2 cellular contexts compared by ENCODE assay signal in the genomic region with DNA sequence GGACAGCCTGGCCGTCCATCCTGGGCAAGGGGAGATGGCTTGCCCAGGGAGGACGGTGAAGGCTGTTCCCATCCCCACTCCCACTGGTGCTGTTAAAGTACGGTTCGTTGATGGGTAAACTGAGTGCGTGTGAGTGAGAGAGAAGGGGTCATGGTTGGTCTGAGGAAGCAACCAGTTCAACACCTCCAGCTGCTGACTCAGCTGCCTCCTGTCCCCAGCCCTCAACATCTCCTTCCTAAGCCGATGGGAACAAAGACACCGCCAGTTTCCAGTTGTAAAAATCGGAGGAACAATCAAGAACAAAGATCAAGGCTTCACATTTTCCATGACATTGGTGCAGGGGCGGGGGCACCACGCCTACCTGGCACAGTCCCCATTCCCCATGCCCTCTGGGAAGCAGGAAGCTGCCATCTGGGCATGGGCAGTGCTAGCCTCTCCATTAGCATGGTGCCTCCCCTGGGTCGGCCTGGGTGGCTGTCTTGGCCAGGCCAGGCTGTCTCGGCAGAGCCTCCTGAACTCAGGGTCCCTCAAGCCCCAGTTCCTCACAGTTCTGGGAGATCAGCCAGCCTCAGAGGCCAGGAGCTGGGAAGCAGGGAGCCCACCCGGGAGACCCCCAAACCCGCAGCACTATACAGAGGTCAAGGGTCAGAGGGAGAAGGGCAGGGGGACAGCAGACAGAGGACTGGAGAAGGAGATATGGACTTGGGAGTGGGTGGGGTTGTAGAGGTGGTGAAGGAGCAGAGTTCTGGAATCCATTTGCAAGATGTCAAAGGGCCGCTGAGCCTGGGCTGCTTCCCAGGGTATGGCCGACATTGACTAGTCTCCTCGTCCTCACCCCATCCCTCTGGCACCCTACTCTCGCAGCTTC.
TF ChIP-seq lines count a peak whose summit lies in the region.

No MANE protein-coding gene starts in this region.

TF ChIP-seq in HepG2, 621 proteins besides CTCF, POLR2A, EP300 and RAD21 (continued from another document and continues in another):
- TF ChIP-seq, protein P1, sequence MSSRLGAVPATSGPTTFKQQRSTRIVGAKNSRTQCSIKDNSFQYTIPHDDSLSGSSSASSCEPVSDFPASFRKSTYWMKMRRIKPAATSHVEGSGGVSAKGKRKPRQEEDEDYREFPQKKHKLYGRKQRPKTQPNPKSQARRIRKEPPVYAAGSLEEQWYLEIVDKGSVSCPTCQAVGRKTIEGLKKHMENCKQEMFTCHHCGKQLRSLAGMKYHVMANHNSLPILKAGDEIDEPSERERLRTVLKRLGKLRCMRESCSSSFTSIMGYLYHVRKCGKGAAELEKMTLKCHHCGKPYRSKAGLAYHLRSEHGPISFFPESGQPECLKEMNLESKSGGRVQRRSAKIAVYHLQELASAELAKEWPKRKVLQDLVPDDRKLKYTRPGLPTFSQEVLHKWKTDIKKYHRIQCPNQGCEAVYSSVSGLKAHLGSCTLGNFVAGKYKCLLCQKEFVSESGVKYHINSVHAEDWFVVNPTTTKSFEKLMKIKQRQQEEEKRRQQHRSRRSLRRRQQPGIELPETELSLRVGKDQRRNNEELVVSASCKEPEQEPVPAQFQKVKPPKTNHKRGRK (CRISPR knock-in tag; IDR thresholded peaks at IDR 0.05), result no peak
- no peak for TF ChIP-seq RARG (CRISPR knock-in tag; IDR thresholded peaks at IDR 0.05; ENCODE audit: low read depth)
- no peak for TF ChIP-seq ZNF280D (CRISPR knock-in tag; IDR thresholded peaks at IDR 0.05)
- no peak for TF ChIP-seq ZNF326 (CRISPR knock-in tag; IDR thresholded peaks at IDR 0.05; ENCODE audit: borderline replicate concordance)
- TF ChIP-seq ZNF331 (CRISPR knock-in tag; IDR thresholded peaks at IDR 0.05), result no peak
- no peak for TF ChIP-seq SMAD3 (CRISPR knock-in tag; IDR thresholded peaks at IDR 0.05)
- TF ChIP-seq ZNF761 (CRISPR knock-in tag; conservative IDR thresholded peaks at IDR 0.05), result no peak
- TF ChIP-seq KLF6 (CRISPR knock-in tag; IDR thresholded peaks at IDR 0.05), result no peak
- TF ChIP-seq MAFF (IDR thresholded peaks at IDR 0.05; ENCODE audit: low read depth, low read length), result peak; percentile 43; the same call in 1 of the 2 replicates
- no peak for TF ChIP-seq ARNTL (CRISPR knock-in tag; IDR thresholded peaks at IDR 0.05)
- TF ChIP-seq SIX4 (CRISPR knock-in tag; IDR thresholded peaks at IDR 0.05), result no peak
- TF ChIP-seq, protein P2, sequence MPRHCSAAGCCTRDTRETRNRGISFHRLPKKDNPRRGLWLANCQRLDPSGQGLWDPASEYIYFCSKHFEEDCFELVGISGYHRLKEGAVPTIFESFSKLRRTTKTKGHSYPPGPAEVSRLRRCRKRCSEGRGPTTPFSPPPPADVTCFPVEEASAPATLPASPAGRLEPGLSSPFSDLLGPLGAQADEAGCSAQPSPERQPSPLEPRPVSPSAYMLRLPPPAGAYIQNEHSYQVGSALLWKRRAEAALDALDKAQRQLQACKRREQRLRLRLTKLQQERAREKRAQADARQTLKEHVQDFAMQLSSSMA (CRISPR knock-in tag; IDR thresholded peaks at IDR 0.05), result no peak
- TF ChIP-seq, protein P3, sequence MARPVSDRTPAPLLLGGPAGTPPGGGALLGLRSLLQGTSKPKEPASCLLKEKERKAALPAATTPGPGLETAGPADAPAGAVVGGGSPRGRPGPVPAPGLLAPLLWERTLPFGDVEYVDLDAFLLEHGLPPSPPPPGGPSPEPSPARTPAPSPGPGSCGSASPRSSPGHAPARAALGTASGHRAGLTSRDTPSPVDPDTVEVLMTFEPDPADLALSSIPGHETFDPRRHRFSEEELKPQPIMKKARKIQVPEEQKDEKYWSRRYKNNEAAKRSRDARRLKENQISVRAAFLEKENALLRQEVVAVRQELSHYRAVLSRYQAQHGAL (CRISPR knock-in tag; IDR thresholded peaks at IDR 0.05; ENCODE audit: not compliant biosample characterization), result no peak
- no peak for TF ChIP-seq ARID2 (CRISPR knock-in tag; IDR thresholded peaks at IDR 0.05; ENCODE audit: borderline replicate concordance)
- TF ChIP-seq E2F2 (CRISPR knock-in tag; IDR thresholded peaks at IDR 0.05; ENCODE audit: borderline replicate concordance), result no peak
- no peak for TF ChIP-seq POLR2G (IDR thresholded peaks at IDR 0.05; ENCODE audit: low read depth, low read length)
- no peak for TF ChIP-seq DR1 (CRISPR knock-in tag; IDR thresholded peaks at IDR 0.05)
- TF ChIP-seq PCBP2 (optimal IDR thresholded peaks at IDR 0.05; ENCODE audit: low read depth, low read length, poor library complexity, severe bottlenecking), result no peak

TF ChIP-seq in K562, 482 proteins besides CTCF, POLR2A, EP300 and RAD21 (continued from another document):
- TF ChIP-seq XRCC4 (IDR thresholded peaks at IDR 0.05; ENCODE audit: extremely low read depth, insufficient read depth, insufficient read length), result no peak
- TF ChIP-seq NRF1 (conservative IDR thresholded peaks at IDR 0.05 in 1 of 2, IDR thresholded peaks at IDR 0.05 in 1 of 2), result no peak
- no peak for TF ChIP-seq FOXA1 (IDR thresholded peaks at IDR 0.05; ENCODE audit: borderline replicate concordance)
- no peak for TF ChIP-seq ATF3 (IDR thresholded peaks at IDR 0.05)
- TF ChIP-seq ATF3 (CRISPR knock-in tag; conservative IDR thresholded peaks at IDR 0.05), result no peak
